Comparison of ENCODE assay signal across 2 cellular contexts in the genomic region with DNA sequence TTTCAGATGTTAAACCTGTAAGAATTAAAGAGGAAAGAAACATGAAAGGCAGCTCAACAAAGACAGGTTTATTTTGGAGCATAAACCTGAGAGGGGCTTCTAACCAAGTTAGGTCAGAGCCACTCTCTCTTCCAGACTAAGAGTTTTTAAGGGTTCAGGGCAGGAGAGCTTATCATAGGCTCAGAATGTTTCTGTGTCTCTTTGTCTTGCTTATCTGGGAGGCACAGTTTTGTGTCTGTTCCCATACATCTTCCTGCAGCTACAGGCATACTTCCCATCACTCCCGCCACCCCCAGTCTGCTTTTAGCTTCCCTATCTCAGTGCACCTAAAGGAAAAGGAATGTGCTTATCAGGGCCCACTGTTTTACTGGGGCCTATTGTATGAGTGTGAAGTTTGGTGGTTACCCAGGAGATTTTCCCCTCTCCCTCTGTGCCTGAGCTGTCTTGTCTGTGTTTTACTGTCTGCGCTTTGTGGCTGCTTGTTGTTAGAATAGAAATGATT.
TF ChIP-seq lines count a peak whose summit lies in the region.

No MANE protein-coding gene starts in this region.

TF ChIP-seq in HEK293, 187 proteins besides CTCF, POLR2A, EP300 and RAD21:
- TF ChIP-seq ZNF184 (tag by site-specific recombination; IDR thresholded peaks at IDR 0.05) (no peak), SETDB1 (IDR thresholded peaks at IDR 0.05; ENCODE audit: insufficient read length, low read length) (peak; percentile 57)

TF ChIP-seq in HepG2, 621 proteins besides CTCF, POLR2A, EP300 and RAD21:
- TF ChIP-seq POLR2AphosphoS5 (IDR thresholded peaks at IDR 0.05; ENCODE audit: low read depth, low read length) (no peak), ZNF850 (CRISPR knock-in tag; conservative IDR thresholded peaks at IDR 0.05) (peak; percentile 99)
